In the genomic region with DNA sequence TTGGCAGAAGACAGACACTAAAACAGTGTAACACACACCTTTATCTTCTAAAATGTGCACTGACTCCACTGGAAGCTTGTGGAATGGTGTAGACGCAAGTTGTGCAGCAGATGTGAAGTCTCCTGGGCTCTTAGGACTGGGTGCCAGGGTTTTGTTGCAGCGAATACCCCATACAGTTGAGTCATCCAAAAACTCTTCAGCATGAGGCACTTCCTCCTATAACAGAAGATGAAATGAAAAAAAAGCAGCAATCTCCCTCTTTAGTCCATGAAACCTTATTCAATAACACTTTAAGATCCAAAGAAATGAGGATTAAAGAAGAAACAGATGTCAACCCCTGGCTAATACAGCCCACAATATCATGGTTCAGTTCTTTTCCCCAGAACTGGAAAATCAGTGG, we compare ENCODE assay signal across 30 cellular contexts. TPM values are rescaled to one million over a fixed set of nuclear protein-coding genes. Genes with fewer than 3 reads are reported as not detected.
DNase-seq lines count a peak whose midpoint lies in the region; ATAC-seq, FAIRE-seq and TF ChIP-seq lines count a peak whose summit lies in the region.
"Had no signal": no experiment of that assay in that cellular context is flagged by ENCODE, and none has a peak within 500 bp of the region (broad histone marks: within the 10 kb centered on the region; RNA-seq: fewer than 3 reads in every experiment).

No MANE protein-coding gene starts in this region.

- H2BK20ac ChIP-seq in IMR-90 (ENCODE audit: low read depth, low read length) = no peak overlapping the region

- no peak for FAIRE-seq in endothelial cell of umbilical vein (lab: Jason Lieb, UNC)
- FAIRE-seq: G401.6, H1 had no signal

- no peak overlapping the region for H3K18ac ChIP-seq in IMR-90 (ENCODE audit: low read depth, low read length)
- no peak overlapping the region for H3K18ac ChIP-seq in trophoblast cell (ENCODE audit: low read length)

- H3K14ac ChIP-seq in IMR-90 (replicated peaks; ENCODE audit: low read depth, low read length) (no peak overlapping the region), trophoblast cell (ENCODE audit: low read length) (no peak overlapping the region)

- BruUV-seq in IMR-90 (replicated peaks; lab: Mats Ljungman, UMichigan) = no TSS peak
- BruUV-seq in endothelial cell of umbilical vein (replicated peaks; lab: Mats Ljungman, UMichigan) = no TSS peak

- DNase-seq in AG20443 (ENCODE audit: low spot score) (peak; percentile 38), IMR-90 (peak; percentile 60), endothelial cell of umbilical vein (ENCODE audit: low read depth, low spot score) (no peak), osteoblast (ENCODE audit: insufficient read length, low spot score, missing footprints) (no peak), trophoblast cell (no peak), C1 segment of cervical spinal cord (lab: John Stamatoyannopoulos, UW) (no peak), epidermal melanocyte (ENCODE audit: insufficient read length, low spot score) (no peak)
- DNase-seq: activated CD8-positive, alpha-beta memory T cell treated with anti-CD3 and anti-CD28 coated beads for 24 hours; dermis blood vessel endothelial cell; DMS153; endodermal cell; esophagus squamous epithelium; hypothalamus; mesenchymal stem cell; NCI-H1092 treated with DMSO at 0.1 percent for 48 hours; NCI-H187; NCI-H2171; NCI-H82; ovary; RPMI8226; SJCRH30; stimulated activated naive CD4-positive, alpha-beta T cell treated with Interleukin-2 at 50 U/mL for 16 hours; uterus had no signal

- no peak overlapping the region for H2BK12ac ChIP-seq in trophoblast cell (ENCODE audit: low read length)

- intact Hi-C loops in IMR-90 (cut with micrococcal nuclease) = no loop called here
- intact Hi-C loops in endothelial cell of umbilical vein (cut with micrococcal nuclease) = no loop called here

- H3K23ac ChIP-seq in IMR-90 (ENCODE audit: low read depth, low read length) = no peak overlapping the region
- H3K23ac ChIP-seq in trophoblast cell (ENCODE audit: low read length) = no peak overlapping the region

- H2AFZ ChIP-seq in IMR-90 (replicated peaks; ENCODE audit: low read length, poor library complexity) (no peak overlapping the region), endothelial cell of umbilical vein (ENCODE audit: low read depth, low read length) (no peak overlapping the region), osteoblast (ENCODE audit: low read length) (peak overlapping the region; percentile 63), trophoblast cell (ENCODE audit: insufficient read depth, low read length, poor library complexity) (no peak overlapping the region)

- no CpG with 5 or more reads among the region's 2 CpGs for WGBS in IMR-90 (ENCODE audit: extremely low coverage in 2 of 2, insufficient read length in 1 of 2), 2 experiments
- no CpG with 5 or more reads among the region's 2 CpGs for WGBS in trophoblast cell (ENCODE audit: extremely low coverage, insufficient coverage, insufficient read length)

- H4K8ac ChIP-seq in IMR-90 (ENCODE audit: low read depth in 2 of 2, low read length in 2 of 2) (no peak overlapping the region), trophoblast cell (ENCODE audit: low read depth, low read length) (no peak overlapping the region)

- CTCF ChIA-PET in IMR-90 (lab: Yijun Ruan, JAX) (no interaction called here), endothelial cell of umbilical vein (lab: Charles Lee) (no interaction called here)

- H3K9me3 ChIP-seq in IMR-90 (ENCODE audit: control insufficient read depth, insufficient read depth, low read length) (no peaks in the 10 kb centered on the region), endothelial cell of umbilical vein (replicated peaks; ENCODE audit: control insufficient read depth, insufficient read depth, low read length) (no peaks in the 10 kb centered on the region), osteoblast (ENCODE audit: low read depth, low read length) (no peaks in the 10 kb centered on the region), trophoblast cell (ENCODE audit: insufficient read depth, low read depth, low read length) (no peaks in the 10 kb centered on the region)
- H3K9me3 ChIP-seq: BLaER1, esophagus squamous epithelium, ovary, SJCRH30, uterus had no signal

- ATAC-seq in IMR-90 (ENCODE audit: low read depth) = peak; percentile 60
- ATAC-seq in GM19455 (IDR thresholded peaks at IDR 0.05; ENCODE audit: unreplicated experiment) = no peak
- ATAC-seq: activated naive CD4-positive, alpha-beta T cell treated with anti-CD3 and anti-CD28 coated beads, Interleukin-2, amount 50 U/mL, for 72 hours; left lobe of liver had no signal

- H3K4ac ChIP-seq in IMR-90 (ENCODE audit: low read depth, low read length) (no peak overlapping the region), trophoblast cell (ENCODE audit: low read depth, low read length) (no peak overlapping the region)

- no peak overlapping the region for H2BK5ac ChIP-seq in IMR-90 (ENCODE audit: low read depth, low read length, poor library complexity, severe bottlenecking)
- no peak overlapping the region for H2BK5ac ChIP-seq in trophoblast cell (ENCODE audit: low read depth, low read length, poor library complexity)

- no peak overlapping the region for H3K27ac ChIP-seq in IMR-90 (ENCODE audit: insufficient read depth, low read length)
- H3K27ac ChIP-seq in endothelial cell of umbilical vein (ENCODE audit: insufficient read depth, low read depth, low read length) = no peak overlapping the region
- H3K27ac ChIP-seq in osteoblast (ENCODE audit: low read depth, low read length) = peak overlapping the region; percentile 6
- no peak overlapping the region for H3K27ac ChIP-seq in trophoblast cell (ENCODE audit: low read depth, low read length)
- H3K27ac ChIP-seq: BLaER1, esophagus squamous epithelium, ovary, SJCRH30, skin epidermis, uterus had no signal

- H2AK5ac ChIP-seq in IMR-90 (ENCODE audit: low read depth, low read length) = no peak overlapping the region
- H2AK5ac ChIP-seq in trophoblast cell (ENCODE audit: low read length) = no peak overlapping the region

- dilution Hi-C loops in IMR-90 (cut with HindIII; ENCODE audit: low sequenced_read_pairs, unreplicated experiment) = no loop called here
- dilution Hi-C loops in endothelial cell of umbilical vein (cut with MboI; ENCODE audit: extremely low pct_ligation_motif_present, low sequenced_read_pairs) = no loop called here

- no peak overlapping the region for H4K5ac ChIP-seq in IMR-90 (ENCODE audit: low read depth, low read length)

- H4K20me1 ChIP-seq in IMR-90 (ENCODE audit: insufficient read depth, low read length) (no peaks in the 10 kb centered on the region), endothelial cell of umbilical vein (replicated peaks; ENCODE audit: control insufficient read depth, extremely low read depth, insufficient read depth, low read length) (no peaks in the 10 kb centered on the region), osteoblast (ENCODE audit: insufficient read depth, low read length) (no peaks in the 10 kb centered on the region)
- H4K20me1 ChIP-seq: BLaER1 had no signal

- in situ Hi-C loops in IMR-90 (cut with MboI; ENCODE audit: low sequenced_read_pairs) = no loop called here

- peaks cover 5% of the 10 kb centered on the region; the same call in 1 of the 2 replicates for H3K36me3 ChIP-seq in IMR-90 (ENCODE audit: control insufficient read depth, insufficient read depth, low read length)
- H3K36me3 ChIP-seq in endothelial cell of umbilical vein (ENCODE audit: control insufficient read depth in 2 of 2, extremely low read depth in 1 of 2, insufficient read depth in 2 of 2, low read length in 2 of 2) = peaks cover 5 to 41% of the 10 kb centered on the region in 2 experiments
- H3K36me3 ChIP-seq in osteoblast (ENCODE audit: insufficient read depth, low read length) = peaks cover 64% of the 10 kb centered on the region
- H3K36me3 ChIP-seq in trophoblast cell (ENCODE audit: control insufficient read depth in 1 of 2, insufficient read depth in 2 of 2, low read length in 2 of 2) = peaks cover 16 to 25% of the 10 kb centered on the region in 2 experiments
- H3K36me3 ChIP-seq: ovary, uterus had no signal

- no peak overlapping the region for H3K4me2 ChIP-seq in IMR-90 (ENCODE audit: low read depth, low read length)
- H3K4me2 ChIP-seq in endothelial cell of umbilical vein (ENCODE audit: insufficient read depth, low read length) = no peak overlapping the region
- H3K4me2 ChIP-seq in osteoblast (ENCODE audit: insufficient read depth, low read length) = peak overlapping the region; percentile 33
- no peak overlapping the region for H3K4me2 ChIP-seq in trophoblast cell (ENCODE audit: low read length)
- H3K4me2 ChIP-seq: BLaER1 had no signal

- H2AK9ac ChIP-seq in IMR-90 (replicated peaks; ENCODE audit: low read depth, low read length, poor library complexity) = no peak overlapping the region

- TF ChIP-seq RAD21 in IMR-90 (IDR thresholded peaks at IDR 0.05; ENCODE audit: low read length) = no peak

- H3K4me3 ChIP-seq in IMR-90 (ENCODE audit: insufficient read depth, low read depth, low read length) = no peak overlapping the region
- H3K4me3 ChIP-seq in endothelial cell of umbilical vein (replicated peaks in 1 of 3; ENCODE audit: insufficient read depth in 1 of 3, low read depth in 1 of 3, low read length in 3 of 3) = no peak overlapping the region
- no peak overlapping the region for H3K4me3 ChIP-seq in osteoblast (ENCODE audit: insufficient read depth, low read length)
- H3K4me3 ChIP-seq in trophoblast cell (ENCODE audit: low read depth, low read length) = no peak overlapping the region
- H3K4me3 ChIP-seq: BLaER1, esophagus squamous epithelium, ovary, SJCRH30, skin epidermis, uterus had no signal

- TF ChIP-seq POLR2A in IMR-90 (IDR thresholded peaks at IDR 0.05; ENCODE audit: low read depth, low read length) = no peak
- TF ChIP-seq POLR2A in endothelial cell of umbilical vein (IDR thresholded peaks at IDR 0.05; ENCODE audit: low read depth, low read length) = no peak

- H3K9ac ChIP-seq in IMR-90 (ENCODE audit: low read depth, low read length) (no peak overlapping the region), endothelial cell of umbilical vein (replicated peaks; ENCODE audit: extremely low read depth, insufficient read depth, low read length) (no peak overlapping the region), trophoblast cell (ENCODE audit: low read length) (no peak overlapping the region)
- H3K9ac ChIP-seq: BLaER1 had no signal

- H3K9me1 ChIP-seq in IMR-90 (ENCODE audit: insufficient read depth, low read length) (peaks cover 3% of the 10 kb centered on the region), endothelial cell of umbilical vein (replicated peaks; ENCODE audit: control insufficient read depth, extremely low read depth, insufficient read depth, low read length) (no peaks in the 10 kb centered on the region)

- TF ChIP-seq CTCF in IMR-90 (conservative IDR thresholded peaks at IDR 0.05; ENCODE audit: low read depth, low read length) = no peak
- no peak for TF ChIP-seq CTCF in endothelial cell of umbilical vein (IDR thresholded peaks at IDR 0.05; ENCODE audit: extremely low read depth in 1 of 2, insufficient read depth in 1 of 2, low read depth in 1 of 2, low read length in 2 of 2)
- TF ChIP-seq CTCF in osteoblast (IDR thresholded peaks at IDR 0.05; ENCODE audit: extremely low read depth, low read depth, low read length) = no peak

- no peak overlapping the region for H3K56ac ChIP-seq in IMR-90 (ENCODE audit: extremely low read depth, insufficient read depth, low read length)

- peaks cover 1% of the 10 kb centered on the region; the same call in 1 of the 2 replicates for H3K4me1 ChIP-seq in IMR-90 (ENCODE audit: control insufficient read depth, insufficient read depth, low read length)
- H3K4me1 ChIP-seq in endothelial cell of umbilical vein (ENCODE audit: control insufficient read depth, extremely low read depth, insufficient read depth, low read length) = no peaks in the 10 kb centered on the region
- peaks cover 14% of the 10 kb centered on the region for H3K4me1 ChIP-seq in osteoblast (ENCODE audit: insufficient read depth, low read length)
- H3K4me1 ChIP-seq in trophoblast cell (ENCODE audit: control insufficient read depth in 1 of 2, insufficient read depth in 2 of 2, low read length in 2 of 2) = no peaks in the 10 kb centered on the region
- H3K4me1 ChIP-seq: BLaER1, esophagus squamous epithelium, SJCRH30, uterus had no signal

- H4K91ac ChIP-seq in IMR-90 (ENCODE audit: insufficient read depth, low read depth, low read length) (no peak overlapping the region), trophoblast cell (ENCODE audit: low read depth, low read length) (no peak overlapping the region)

- H3K27me3 ChIP-seq in IMR-90 (ENCODE audit: control insufficient read depth, insufficient read depth, low read length) (no peaks in the 10 kb centered on the region), endothelial cell of umbilical vein (ENCODE audit: control insufficient read depth in 2 of 2, insufficient read depth in 2 of 2, low read length in 2 of 2) (no peaks in the 10 kb centered on the region), osteoblast (ENCODE audit: insufficient read depth, low read length) (no peaks in the 10 kb centered on the region), trophoblast cell (ENCODE audit: insufficient read depth, low read length) (no peaks in the 10 kb centered on the region)
- H3K27me3 ChIP-seq: BLaER1, esophagus squamous epithelium, ovary, SJCRH30, uterus had no signal

- H2BK15ac ChIP-seq in IMR-90 (ENCODE audit: low read depth, low read length) = no peak overlapping the region

- no peak overlapping the region for H2BK120ac ChIP-seq in IMR-90 (ENCODE audit: low read depth, low read length)
- no peak overlapping the region for H2BK120ac ChIP-seq in trophoblast cell (ENCODE audit: insufficient read depth, low read length, poor library complexity)

- H3K79me2 ChIP-seq in endothelial cell of umbilical vein (ENCODE audit: control insufficient read depth, insufficient read depth, low read length) = no peaks in the 10 kb centered on the region
- no peaks in the 10 kb centered on the region for H3K79me2 ChIP-seq in osteoblast (ENCODE audit: insufficient read depth, low read length)
- H3K79me2 ChIP-seq in trophoblast cell (ENCODE audit: control insufficient read depth, insufficient read depth, low read length, poor library complexity) = no peaks in the 10 kb centered on the region

- H4K12ac ChIP-seq in trophoblast cell (ENCODE audit: low read depth, low read length) = no peak overlapping the region

- H3K79me1 ChIP-seq in IMR-90 (ENCODE audit: low read depth in 1 of 2, low read length in 2 of 2) = peaks cover 0 to 10% of the 10 kb centered on the region in 2 experiments; a peak in 1 of 4 replicates
- no peaks in the 10 kb centered on the region for H3K79me1 ChIP-seq in trophoblast cell (ENCODE audit: low read length)

- POLR2A ChIA-PET in IMR-90 (lab: Charles Lee; ENCODE audit: unreplicated experiment) = no interaction called here
- POLR2A ChIA-PET in endothelial cell of umbilical vein (lab: Charles Lee) = no interaction called here

RNA-seq across cellular contexts. Expression of a gene that starts 22.2 kb away (rescaled TPM):
- total RNA-seq in IMR-90 (2012; rRNA removed) (43.4 and 45.8 TPM in 2 replicates), endothelial cell of umbilical vein (54.1 and 66.4 TPM in 2 replicates), osteoblast (4.7 and 7.1 TPM in 2 replicates)
- polyA plus RNA-seq in IMR-90 (2012; rRNA removed) (17.6 and 19.6 TPM in 2 replicates), endothelial cell of umbilical vein (11.5 and 16.1 TPM in 2 replicates)
- 2.7 and 5.8 TPM in 2 replicates for polyA plus RNA-seq in IMR-90 (2012; cell fraction: cytosol; rRNA removed)
- polyA plus RNA-seq in IMR-90 (2012; cell fraction: nucleus; rRNA removed; ENCODE audit: low replicate concordance) = 3.2 and 12.5 TPM in 2 replicates
- polyA plus RNA-seq in endothelial cell of umbilical vein (2011; cell fraction: cytosol; rRNA removed) = 23.0 and 25.5 TPM in 2 replicates
- polyA plus RNA-seq in endothelial cell of umbilical vein (2011; cell fraction: nucleus; rRNA removed) = 40.5 and 58.0 TPM in 2 replicates
- 14.9 and 39.5 TPM in 2 replicates for polyA plus RNA-seq in endothelial cell of umbilical vein (2012)
- polyA minus RNA-seq in endothelial cell of umbilical vein = 28.0 and 35.8 TPM in 2 replicates
- polyA minus RNA-seq in endothelial cell of umbilical vein (2011; cell fraction: cytosol; rRNA and poly(A)+ RNA removed) = 29.7 TPM
- polyA minus RNA-seq in endothelial cell of umbilical vein (2011; cell fraction: nucleus; rRNA and poly(A)+ RNA removed) = 42.0 and 61.6 TPM in 2 replicates
- polyA plus RNA-seq in trophoblast cell (2013) = 33.7 and 37.0 TPM in 2 replicates

Comparison
In these comparisons a context has a peak if more than half of its experiments do, and no peak if none do; other contexts are left out.
1. DNase-seq: peak in AG20443 (single experiment) and IMR-90 (single experiment); none in endothelial cell of umbilical vein (single experiment), osteoblast (single experiment), trophoblast cell (0 of 2), C1 segment of cervical spinal cord (0 of 14) and epidermal melanocyte (single experiment).